ENCODE assay signal across 10 cellular contexts in genomic region chr6:41967312-41968287, GRCh38. TPM values are rescaled to one million over a fixed set of nuclear protein-coding genes. Genes with fewer than 3 reads are reported as not detected.
DNase-seq lines count a peak whose midpoint lies in the region; ATAC-seq and TF ChIP-seq lines count a peak whose summit lies in the region.
"Had no signal": no experiment of that assay in that cellular context is flagged by ENCODE, and none has a peak within 500 bp of the region (broad histone marks: within the 10 kb centered on the region; RNA-seq: fewer than 3 reads in every experiment).

No MANE protein-coding gene starts in this region.

- DNase-seq in HCT116 (ENCODE audit: low read depth, low spot score) = peak; percentile 63
- DNase-seq in T-helper 17 cell = no peak
- peak; percentile 26 to 33 for DNase-seq in foreskin fibroblast
- no peak for DNase-seq in smooth muscle cell (lab: John Stamatoyannopoulos, UW; ENCODE audit: unreplicated experiment)
- DNase-seq in dedifferentiated amniotic fluid mesenchymal stem cell (ENCODE audit: extremely low spot score) = no peak
- no peak for DNase-seq in coronary artery (ENCODE audit: low spot score)
- DNase-seq in NCI-H2107 (lab: John Stamatoyannopoulos, UW) = no peak
- DNase-seq: glutamatergic neuron had no signal

- peak overlapping the region; percentile 33 for H3K9ac ChIP-seq in HCT116 (ENCODE audit: low read length)
- H3K9ac ChIP-seq in smooth muscle cell (ENCODE audit: low read depth) = no peak overlapping the region
- H3K9ac ChIP-seq: KMS-11 had no signal

- H3K27ac ChIP-seq in HCT116 (ENCODE audit: low read depth, low read length) = peak overlapping the region; percentile 79
- peak overlapping the region; percentile 80 for H3K27ac ChIP-seq in smooth muscle cell (ENCODE audit: low read depth)
- no peak overlapping the region for H3K27ac ChIP-seq in coronary artery
- H3K27ac ChIP-seq: KMS-11, right atrium auricular region had no signal

- POLR2A ChIA-PET in HCT116 (lab: Charles Lee) = no interaction called here

- H3K9me3 ChIP-seq in HCT116 (ENCODE audit: control insufficient read depth in 1 of 2, insufficient read depth in 1 of 2, low read depth in 1 of 2, low read length in 2 of 2) (no peaks in the 10 kb centered on the region), T-helper 17 cell (ENCODE audit: control insufficient read depth, low read length, poor library complexity, severe bottlenecking) (no peaks in the 10 kb centered on the region), smooth muscle cell (replicated peaks; ENCODE audit: low read depth) (no peaks in the 10 kb centered on the region)
- H3K9me3 ChIP-seq: right atrium auricular region had no signal

- RAD21 ChIA-PET in HCT116 (lab: Charles Lee; ENCODE audit: low non-redundant PET in 1 of 2, low total read pairs in 2 of 2, uncharacterized antibody in 2 of 2, unreplicated experiment in 2 of 2) = no interaction called here

- H3K36me3 ChIP-seq in HCT116 (ENCODE audit: control insufficient read depth in 1 of 2, insufficient read depth in 2 of 2, low read length in 2 of 2) (no peaks in the 10 kb centered on the region), smooth muscle cell (ENCODE audit: low read depth) (no peaks in the 10 kb centered on the region)
- H3K36me3 ChIP-seq: right atrium auricular region had no signal

- no TSS peak for BruUV-seq in HCT116 (replicated peaks; lab: Mats Ljungman, UMichigan)

- H4K20me1 ChIP-seq in HCT116 (ENCODE audit: insufficient read depth) (no peaks in the 10 kb centered on the region), smooth muscle cell (ENCODE audit: low read depth) (no peaks in the 10 kb centered on the region)

- peaks cover 24 to 37% of the 10 kb centered on the region in 2 experiments for H3K4me1 ChIP-seq in HCT116 (ENCODE audit: control insufficient read depth in 1 of 2, insufficient read depth in 2 of 2, low read length in 2 of 2)
- H3K4me1 ChIP-seq in smooth muscle cell (ENCODE audit: low read depth) = peaks cover 7% of the 10 kb centered on the region

- ATAC-seq in HCT116 (peak; percentile 70), T-helper 17 cell (no peak)

- H3K27me3 ChIP-seq in HCT116 (ENCODE audit: insufficient read depth, low read length) (no peaks in the 10 kb centered on the region), smooth muscle cell (ENCODE audit: low read depth) (no peaks in the 10 kb centered on the region)
- H3K27me3 ChIP-seq: right atrium auricular region had no signal

- TF ChIP-seq POLR2A in HCT116 (IDR thresholded peaks at IDR 0.05; ENCODE audit: borderline replicate concordance, extremely low read depth, insufficient read depth, insufficient read length) = no peak

- TF ChIP-seq RAD21 in HCT116 (IDR thresholded peaks at IDR 0.05; ENCODE audit: low read depth) = 0 out of 2 replicates have a peak, but pooled peaks have one; percentile 8

- H3K4me1 Mint-ChIP-seq in T-helper 17 cell = peaks cover 50% of the 10 kb centered on the region

- H3K79me2 ChIP-seq in HCT116 (ENCODE audit: insufficient read depth, low read length) (no peaks in the 10 kb centered on the region), smooth muscle cell (ENCODE audit: low read depth) (no peaks in the 10 kb centered on the region)

- H3K4me3 Mint-ChIP-seq in T-helper 17 cell = no peak overlapping the region

- no peaks in the 10 kb centered on the region for H3K9me2 ChIP-seq in HCT116 (ENCODE audit: insufficient read depth)

- H3K4me3 ChIP-seq in HCT116 (replicated peaks in 1 of 2; ENCODE audit: low read depth in 1 of 2, low read length in 2 of 2) = peak overlapping the region; percentile 1 to 15; a peak in 2 of 4 replicates
- H3K4me3 ChIP-seq in foreskin fibroblast (ENCODE audit: low read depth in 1 of 2, low read length in 2 of 2) = no peak overlapping the region
- no peak overlapping the region for H3K4me3 ChIP-seq in smooth muscle cell
- no peak overlapping the region for H3K4me3 ChIP-seq in coronary artery
- H3K4me3 ChIP-seq: right atrium auricular region had no signal

- H3K36me3 Mint-ChIP-seq in T-helper 17 cell (ENCODE audit: low read depth) = peaks cover 10% of the 10 kb centered on the region

- CTCF ChIA-PET in HCT116 (lab: Charles Lee) = interaction anchor here (0.9 kb wide), 1 partner anchor 47 kb away, joined by 3 read pairs; the partner anchor contains the start of genes BYSL and MED20

- intact Hi-C loops in HCT116 (cut with micrococcal nuclease) = no loop called here

- WGBS in smooth muscle cell (ENCODE audit: low lambda C conversion rate) = 57% methylated on average over 7 of the region's 7 CpGs

- TF ChIP-seq CTCF in HCT116 (IDR thresholded peaks at IDR 0.05 in 2 of 3, conservative IDR thresholded peaks at IDR 0.05 in 1 of 3; ENCODE audit: borderline replicate concordance in 1 of 3, insufficient read depth in 1 of 3, low read depth in 2 of 3, low read length in 2 of 3) (no peak), foreskin fibroblast (IDR thresholded peaks at IDR 0.05; ENCODE audit: low read depth, low read length) (no peak), smooth muscle cell (IDR thresholded peaks at IDR 0.05; ENCODE audit: borderline replicate concordance, insufficient read depth, poor library complexity, severe bottlenecking) (no peak), coronary artery (IDR thresholded peaks at IDR 0.05) (no peak)

- peaks cover 7% of the 10 kb centered on the region for H3F3A ChIP-seq in smooth muscle cell (ENCODE audit: low read depth)

- H3K27ac Mint-ChIP-seq in T-helper 17 cell = peak overlapping the region; percentile 60

- H2AFZ ChIP-seq in HCT116 (ENCODE audit: low read depth, low read length, poor library complexity, severe bottlenecking) (peak overlapping the region; percentile 74), smooth muscle cell (ENCODE audit: low read depth) (no peak overlapping the region)

- H3K4me2 ChIP-seq in HCT116 (ENCODE audit: low read length) (peak overlapping the region; percentile 59), smooth muscle cell (peak overlapping the region; percentile 50)
- H3K4me2 ChIP-seq: KMS-11 had no signal

- H3K27me3 Mint-ChIP-seq in T-helper 17 cell = no peaks in the 10 kb centered on the region

TF ChIP-seq in HCT116, 20 proteins besides CTCF, POLR2A, EP300 and RAD21 (continues in another document):
- TF ChIP-seq SRF (IDR thresholded peaks at IDR 0.05; ENCODE audit: low read depth) (no peak), FOSL1 (IDR thresholded peaks at IDR 0.05; ENCODE audit: low read depth) (no peak; the same call in none of the 2 replicates), EZH2 (IDR thresholded peaks at IDR 0.05) (no peak), EZH2phosphoT487 (IDR thresholded peaks at IDR 0.05; ENCODE audit: borderline replicate concordance) (no peak), CEBPB (IDR thresholded peaks at IDR 0.05; ENCODE audit: low read depth) (peak; percentile 63), CBX3 (IDR thresholded peaks at IDR 0.05; ENCODE audit: low read depth) (peak; percentile 66; the same call in 1 of the 2 replicates), SIN3A (IDR thresholded peaks at IDR 0.05; ENCODE audit: low read depth) (no peak), ZFX (IDR thresholded peaks at IDR 0.05) (no peak), JUND (IDR thresholded peaks at IDR 0.05) (0 out of 2 replicates have a peak, but pooled peaks have one; percentile 42), ELF1 (IDR thresholded peaks at IDR 0.05; ENCODE audit: borderline replicate concordance, low read depth) (peak; percentile 81), REST (IDR thresholded peaks at IDR 0.05; ENCODE audit: low read depth) (no peak), TCF7L2 (IDR thresholded peaks at IDR 0.05; ENCODE audit: borderline replicate concordance, extremely low read depth, insufficient read depth, insufficient read length) (no peak)

RNA-seq across cellular contexts. Expression of gene CCND3, which starts 26.0 kb away (rescaled TPM):
- total RNA-seq in HCT116 (2021; ENCODE audit: unreplicated experiment) (26.6 TPM), T-helper 17 cell (100 to 1,000 TPM; 247 to 250 TPM), smooth muscle cell (31.5 and 48.0 TPM in 2 replicates)
- polyA plus RNA-seq in HCT116 (2012) = 18.9 and 21.6 TPM in 2 replicates
- polyA plus RNA-seq in smooth muscle cell = 84.2 and 107 TPM in 2 replicates

RNA-seq across cellular contexts. Expression of gene BYSL, which starts 46.3 kb away (rescaled TPM):
- total RNA-seq in HCT116 (2021; ENCODE audit: unreplicated experiment) (55.7 TPM), T-helper 17 cell (1 to 10 TPM; 2.8 to 3.8 TPM), smooth muscle cell (10.8 and 11.4 TPM in 2 replicates)
- 46.3 and 48.6 TPM in 2 replicates for polyA plus RNA-seq in HCT116 (2012)
- polyA plus RNA-seq in smooth muscle cell = 23.8 and 26.2 TPM in 2 replicates

RNA-seq across cellular contexts. Expression of gene MED20, which starts 46.7 kb away (rescaled TPM):
- 26.4 TPM for total RNA-seq in HCT116 (2021; ENCODE audit: unreplicated experiment)
- 13.5 and 14.8 TPM in 2 replicates for polyA plus RNA-seq in HCT116 (2012)
- 1 to 10 TPM; 3.6 to 3.9 TPM for total RNA-seq in T-helper 17 cell
- total RNA-seq in smooth muscle cell = 13.2 and 13.4 TPM in 2 replicates
- polyA plus RNA-seq in smooth muscle cell = 14.0 and 14.9 TPM in 2 replicates

Comparison
In these comparisons a context has a peak if more than half of its experiments do, and no peak if none do; other contexts are left out.
1. DNase-seq: peak in HCT116 (single experiment) and foreskin fibroblast (2 of 2); none in T-helper 17 cell (0 of 3), smooth muscle cell (single experiment), dedifferentiated amniotic fluid mesenchymal stem cell (single experiment), coronary artery (single experiment) and NCI-H2107 (single experiment).
2. H3K27ac ChIP-seq: peak in HCT116 (single experiment) and smooth muscle cell (single experiment); none in coronary artery (0 of 2).
3. H3K4me3 ChIP-seq: peak in HCT116 (2 of 2); none in foreskin fibroblast (0 of 2), smooth muscle cell (single experiment) and coronary artery (single experiment).